ENCODE assay signal across 16 cellular contexts in the genomic region with DNA sequence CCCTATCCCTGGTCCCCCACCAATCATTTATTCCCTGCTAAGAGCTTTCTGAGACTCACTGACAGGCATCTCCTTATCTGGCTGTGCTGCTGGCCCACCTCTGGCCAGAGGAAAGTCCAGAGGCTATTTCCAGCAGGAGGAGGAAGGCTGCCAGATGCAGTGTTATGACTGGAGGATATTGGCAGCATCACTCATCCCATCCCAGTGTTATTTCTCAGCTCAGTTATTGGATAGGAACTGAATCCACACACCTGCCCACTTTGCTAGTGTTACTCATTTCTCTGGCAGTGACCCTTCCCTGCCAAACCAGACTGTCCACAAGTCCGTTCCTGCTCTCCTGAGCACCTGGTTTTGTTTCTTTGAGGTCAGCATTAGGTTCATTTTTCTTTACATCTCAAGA.
"Had no signal": no experiment of that assay in that cellular context is flagged by ENCODE, and none has a peak within 500 bp of the region (broad histone marks: within the 10 kb centered on the region; RNA-seq: fewer than 3 reads in every experiment).

No MANE protein-coding gene starts in this region.

- H3K4me3 Mint-ChIP-seq: activated CD4-positive, alpha-beta memory T cell treated with anti-CD3 and anti-CD28 coated beads, Interleukin-2, amount 10 ng/mL, durations not matched to agents 7 days and 5 days; activated CD4-positive, alpha-beta T cell treated with anti-CD3 and anti-CD28 coated beads for 36 hours; activated naive CD4-positive, alpha-beta T cell treated with anti-CD3 and anti-CD28 coated beads, Interleukin-2, amount 50 U/mL, for 24 hours; activated T-cell treated with anti-CD3 and anti-CD28 coated beads, Interleukin-2, amount 50 U/mL, for 24 hours; central memory CD8-positive, alpha-beta T cell; immature natural killer cell; neural crest cell had no signal

- H3K27ac Mint-ChIP-seq: activated CD4-positive, alpha-beta memory T cell treated with anti-CD3 and anti-CD28 coated beads, Interleukin-2, amount 10 ng/mL, durations not matched to agents 7 days and 5 days; activated CD4-positive, alpha-beta T cell treated with anti-CD3 and anti-CD28 coated beads for 36 hours; activated naive CD4-positive, alpha-beta T cell treated with anti-CD3 and anti-CD28 coated beads, Interleukin-2, amount 50 U/mL, for 24 hours; activated T-cell treated with anti-CD3 and anti-CD28 coated beads, Interleukin-2, amount 50 U/mL, for 24 hours; immature natural killer cell had no signal

- H3K4me3 ChIP-seq: adrenal gland, coronary artery, lung, ovary, stomach, uterus had no signal

- ATAC-seq: activated CD4-positive, alpha-beta T cell treated with anti-CD3 and anti-CD28 coated beads for 36 hours had no signal

- H3K9me3 Mint-ChIP-seq: activated CD4-positive, alpha-beta memory T cell treated with anti-CD3 and anti-CD28 coated beads, Interleukin-2, amount 10 ng/mL, durations not matched to agents 7 days and 5 days had no signal

- H3K4me1 ChIP-seq: adrenal gland, stomach, uterus had no signal

- H3K4me1 Mint-ChIP-seq: activated CD4-positive, alpha-beta memory T cell treated with anti-CD3 and anti-CD28 coated beads, Interleukin-2, amount 10 ng/mL, durations not matched to agents 7 days and 5 days; activated CD4-positive, alpha-beta T cell treated with anti-CD3 and anti-CD28 coated beads for 36 hours; activated naive CD4-positive, alpha-beta T cell treated with anti-CD3 and anti-CD28 coated beads, Interleukin-2, amount 50 U/mL, for 24 hours; central memory CD8-positive, alpha-beta T cell; immature natural killer cell had no signal

- H3K36me3 ChIP-seq: adrenal gland, ovary, stomach, uterus had no signal

- H3K27ac ChIP-seq: adrenal gland, coronary artery, ovary, stomach, uterus had no signal

- DNase-seq: activated CD4-positive, alpha-beta memory T cell treated with anti-CD3 and anti-CD28 coated beads, Interleukin-2, amount 10 ng/mL, durations not matched to agents 7 days and 5 days; activated CD4-positive, alpha-beta T cell treated with anti-CD3 and anti-CD28 coated beads for 36 hours; activated T-cell treated with anti-CD3 and anti-CD28 coated beads, Interleukin-2, amount 50 U/mL, for 24 hours; adrenal gland; head of caudate nucleus; immature natural killer cell; ovary; stimulated activated CD4-positive, alpha-beta T cell treated with anti-CD3 and anti-CD28 coated beads, Interleukin-1b, Interleukin-23, amount 100 ng/mL, for 48 hours; stomach; T-helper 2 cell; uterus had no signal

- H3K36me3 Mint-ChIP-seq: activated naive CD4-positive, alpha-beta T cell treated with anti-CD3 and anti-CD28 coated beads, Interleukin-2, amount 50 U/mL, for 24 hours had no signal

- H3K9me3 ChIP-seq: adrenal gland, ovary, uterus had no signal

- H3K27me3 ChIP-seq: adrenal gland, ovary, stomach, uterus had no signal

- H3K27me3 Mint-ChIP-seq: activated CD4-positive, alpha-beta memory T cell treated with anti-CD3 and anti-CD28 coated beads, Interleukin-2, amount 10 ng/mL, durations not matched to agents 7 days and 5 days; activated naive CD4-positive, alpha-beta T cell treated with anti-CD3 and anti-CD28 coated beads, Interleukin-2, amount 50 U/mL, for 24 hours; activated T-cell treated with anti-CD3 and anti-CD28 coated beads, Interleukin-2, amount 50 U/mL, for 24 hours had no signal
